ENCODE assay signal across 8 cellular contexts in the genomic region with DNA sequence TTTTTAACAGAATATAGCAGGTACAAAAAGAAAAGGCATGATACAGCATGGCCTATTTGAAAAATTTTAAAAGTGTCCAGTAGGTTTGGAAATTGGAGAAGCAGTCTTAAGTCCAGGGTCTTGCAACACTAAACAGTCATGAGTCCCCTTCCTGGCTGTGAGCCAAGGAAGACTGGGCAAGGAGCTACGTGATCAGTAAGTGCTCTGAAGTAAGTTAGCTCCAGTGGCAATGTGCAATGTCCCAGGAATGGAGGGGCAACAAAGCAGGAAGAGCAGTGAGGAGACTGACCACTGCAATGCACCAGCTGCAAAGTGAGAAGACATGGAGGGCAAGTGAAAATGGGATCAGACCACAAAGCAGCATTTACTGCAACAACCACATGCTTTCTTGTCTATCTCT.
DNase-seq lines count a peak whose midpoint lies in the region; ATAC-seq, FAIRE-seq and TF ChIP-seq lines count a peak whose summit lies in the region.

No MANE protein-coding gene starts in this region.

- no peak for TF ChIP-seq POLR2A in right lobe of liver (IDR thresholded peaks at IDR 0.05)

- no peak for FAIRE-seq in astrocyte (lab: Jason Lieb, UNC)

- H2AFZ ChIP-seq in astrocyte (ENCODE audit: low read depth, low read length): no peak overlapping the region

- H3K27me3 Mint-ChIP-seq in stimulated activated naive CD8-positive, alpha-beta T cell treated with anti-CD3 and anti-CD28 coated beads, Interleukin-15, Interleukin-2, amounts not matched to agents 100 ng/mL and 50 ng/mL, for 24 hours: no peaks in the 10 kb centered on the region
- H3K27me3 Mint-ChIP-seq in astrocyte (ENCODE audit: low read depth, unreplicated experiment): no peaks in the 10 kb centered on the region

- H3K9ac ChIP-seq in astrocyte (ENCODE audit: low read length): peak overlapping the region; percentile 45

- no peak overlapping the region for H3K4me3 Mint-ChIP-seq in stimulated activated naive CD8-positive, alpha-beta T cell treated with anti-CD3 and anti-CD28 coated beads, Interleukin-15, Interleukin-2, amounts not matched to agents 100 ng/mL and 50 ng/mL, for 24 hours
- peak overlapping the region; percentile 21 for H3K4me3 Mint-ChIP-seq in astrocyte (ENCODE audit: unreplicated experiment)

- peaks cover 10% of the 10 kb centered on the region for H3K79me2 ChIP-seq in astrocyte (ENCODE audit: insufficient read depth, low read length)

- no peak for ATAC-seq in stimulated activated naive CD8-positive, alpha-beta T cell treated with anti-CD3 and anti-CD28 coated beads, Interleukin-15, Interleukin-2, amounts not matched to agents 100 U/mL and 50 U/mL, for 24 hours
- ATAC-seq in right lobe of liver (peak; percentile 8 to 33 (median 18)), HG02642 (IDR thresholded peaks at IDR 0.05; ENCODE audit: poor library complexity, unreplicated experiment) (no peak), GM19463 (IDR thresholded peaks at IDR 0.05; ENCODE audit: unreplicated experiment) (no peak), HG03159 (IDR thresholded peaks at IDR 0.05; ENCODE audit: unreplicated experiment) (no peak)

- no peaks in the 10 kb centered on the region for H3K9me3 ChIP-seq in astrocyte (ENCODE audit: insufficient read depth, low read depth, low read length)
- no peaks in the 10 kb centered on the region for H3K9me3 ChIP-seq in right lobe of liver

- H3K4me2 ChIP-seq in astrocyte (ENCODE audit: low read length): peak overlapping the region; percentile 33

- peak overlapping the region; percentile 43 for H3K27ac Mint-ChIP-seq in stimulated activated naive CD8-positive, alpha-beta T cell treated with anti-CD3 and anti-CD28 coated beads, Interleukin-15, Interleukin-2, amounts not matched to agents 100 ng/mL and 50 ng/mL, for 24 hours
- H3K27ac Mint-ChIP-seq in astrocyte (ENCODE audit: unreplicated experiment): peak overlapping the region; percentile 97

- intact Hi-C loops in right lobe of liver (cut with DNase I): no loop called here

- H3K36me3 ChIP-seq in astrocyte (ENCODE audit: insufficient read depth, low read length) (peaks cover 28% of the 10 kb centered on the region), right lobe of liver (peaks cover 0 to 14% (median 0%) of the 10 kb centered on the region in 4 donors)

- WGBS in right lobe of liver (ENCODE audit: insufficient coverage, low coverage, low lambda C conversion rate, missing lambda C conversion rate): 8% methylated on average over 1 of the region's 1 CpG

- DNase-seq in stimulated activated naive CD8-positive, alpha-beta T cell treated with anti-CD3 and anti-CD28 coated beads, Interleukin-15, Interleukin-2, amounts not matched to agents 100 U/mL and 50 U/mL, for 24 hours: no peak
- DNase-seq in astrocyte (ENCODE audit: low read depth): peak; percentile 89
- peak; percentile 49 to 63 (median 58) for DNase-seq in right lobe of liver
- DNase-seq in HuH-7.5 (ENCODE audit: low spot score): no peak

- no peak for TF ChIP-seq CTCF in astrocyte (IDR thresholded peaks at IDR 0.05; ENCODE audit: insufficient read depth, low read depth, low read length)
- peak in 1 of 4 donors; percentile 24 for TF ChIP-seq CTCF in right lobe of liver (IDR thresholded peaks at IDR 0.05)

- peaks cover 85% of the 10 kb centered on the region for H3K36me3 Mint-ChIP-seq in stimulated activated naive CD8-positive, alpha-beta T cell treated with anti-CD3 and anti-CD28 coated beads, Interleukin-15, Interleukin-2, amounts not matched to agents 100 ng/mL and 50 ng/mL, for 24 hours (ENCODE audit: low read depth)
- peaks cover 31% of the 10 kb centered on the region for H3K36me3 Mint-ChIP-seq in astrocyte (ENCODE audit: low read depth, unreplicated experiment)

- no peaks in the 10 kb centered on the region for H4K20me1 ChIP-seq in astrocyte (ENCODE audit: insufficient read depth, low read length)

- H3K4me1 ChIP-seq in astrocyte (ENCODE audit: insufficient read depth, low read length) (peaks cover 37% of the 10 kb centered on the region), right lobe of liver (peaks cover 0 to 51% (median 23%) of the 10 kb centered on the region in 4 donors)

- H3K27ac ChIP-seq in astrocyte (ENCODE audit: low read depth, low read length) (peak overlapping the region; percentile 59), right lobe of liver (peak overlapping the region in 1 of 3 donors; percentile 9)

- H3K4me3 ChIP-seq in astrocyte (ENCODE audit: insufficient read depth, low read depth, low read length): no peak overlapping the region
- H3K4me3 ChIP-seq in right lobe of liver: no peak overlapping the region

- peaks cover 25% of the 10 kb centered on the region for H3K4me1 Mint-ChIP-seq in stimulated activated naive CD8-positive, alpha-beta T cell treated with anti-CD3 and anti-CD28 coated beads, Interleukin-15, Interleukin-2, amounts not matched to agents 100 ng/mL and 50 ng/mL, for 24 hours (ENCODE audit: low read depth)
- peaks cover 61% of the 10 kb centered on the region for H3K4me1 Mint-ChIP-seq in astrocyte (ENCODE audit: low read depth, unreplicated experiment)

- no peaks in the 10 kb centered on the region for H3K9me3 Mint-ChIP-seq in stimulated activated naive CD8-positive, alpha-beta T cell treated with anti-CD3 and anti-CD28 coated beads, Interleukin-15, Interleukin-2, amounts not matched to agents 100 ng/mL and 50 ng/mL, for 24 hours
- H3K9me3 Mint-ChIP-seq in astrocyte (ENCODE audit: unreplicated experiment): no peaks in the 10 kb centered on the region

- H3K27me3 ChIP-seq in astrocyte (ENCODE audit: insufficient read depth, low read length): no peaks in the 10 kb centered on the region
- H3K27me3 ChIP-seq in right lobe of liver: no peaks in the 10 kb centered on the region

Comparison
In these comparisons a context has a peak if more than half of its experiments do, and no peak if none do; other contexts are left out.
1. ATAC-seq: peak in right lobe of liver (4 of 4); none in stimulated activated naive CD8-positive, alpha-beta T cell treated with anti-CD3 and anti-CD28 coated beads, Interleukin-15, Interleukin-2, amounts not matched to agents 100 U/mL and 50 U/mL, for 24 hours (single experiment), HG02642 (single experiment), GM19463 (single experiment) and HG03159 (single experiment).
2. DNase-seq: peak in astrocyte (single experiment) and right lobe of liver (3 of 3); none in stimulated activated naive CD8-positive, alpha-beta T cell treated with anti-CD3 and anti-CD28 coated beads, Interleukin-15, Interleukin-2, amounts not matched to agents 100 U/mL and 50 U/mL, for 24 hours (single experiment) and HuH-7.5 (single experiment).